1 cellular context compared by ENCODE assay signal in the genomic region with DNA sequence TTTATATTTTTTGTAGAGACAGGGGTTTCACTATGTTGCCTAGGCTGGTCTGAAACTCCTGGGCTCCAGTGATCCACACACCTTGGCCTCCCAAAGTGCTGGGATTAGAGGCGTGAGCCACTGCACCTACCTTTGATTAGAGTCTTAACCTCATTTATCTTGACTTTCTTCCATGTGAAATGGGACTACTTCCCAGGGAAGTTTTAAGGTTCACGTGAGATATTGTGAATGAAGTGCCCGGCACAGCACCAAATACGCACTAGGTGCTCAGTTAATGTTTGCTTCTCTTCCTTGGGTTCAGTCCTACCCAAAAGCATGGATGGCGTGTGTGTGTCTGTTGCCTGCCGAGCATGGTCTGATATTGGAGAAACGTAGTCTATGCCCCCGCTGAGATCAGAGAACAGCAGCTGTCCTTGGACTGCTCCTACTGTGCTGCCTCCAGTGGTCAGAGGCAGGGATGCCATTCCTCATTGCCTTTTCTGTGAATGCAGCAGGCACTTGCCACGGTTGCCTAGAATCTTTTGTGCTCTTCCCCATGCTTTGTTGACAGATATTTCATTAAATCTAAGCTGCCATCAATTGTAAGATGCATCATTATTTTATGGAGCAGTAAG.
TF ChIP-seq lines count a peak whose summit lies in the region.

No MANE protein-coding gene starts in this region.

TF ChIP-seq in H1, 55 proteins besides CTCF, POLR2A, EP300 and RAD21:
- TF ChIP-seq TEAD4 (IDR thresholded peaks at IDR 0.05; ENCODE audit: low read depth, low read length) (0 out of 2 replicates have a peak, but pooled peaks have one; percentile 46), TCF12 (IDR thresholded peaks at IDR 0.05; ENCODE audit: low read depth, low read length) (no peak), CBX5 (IDR thresholded peaks at IDR 0.05; ENCODE audit: low read depth, low read length) (no peak)
